1 cellular context compared by ENCODE assay signal in genomic region chr4:17595471-17596005, GRCh38.
A peak's percentile ranks its signal among the peaks of the same experiment; 100 is the strongest.
TF ChIP-seq lines count a peak whose summit lies in the region.

No MANE protein-coding gene starts in this region.

TF ChIP-seq in GM12878, 131 proteins besides CTCF, POLR2A, EP300 and RAD21 (continued from another document and continues in another):
- TF ChIP-seq ZBTB40 (IDR thresholded peaks at IDR 0.05; ENCODE audit: borderline replicate concordance) (no peak), GABPA (IDR thresholded peaks at IDR 0.05; ENCODE audit: low read depth) (no peak), FOXK2 (IDR thresholded peaks at IDR 0.05) (no peak), CREB1 (IDR thresholded peaks at IDR 0.05; ENCODE audit: low read depth) (no peak), RELB (IDR thresholded peaks at IDR 0.05; ENCODE audit: low read depth) (no peak), ATF3 (IDR thresholded peaks at IDR 0.05; ENCODE audit: borderline replicate concordance, extremely low read depth, low read depth, low read length) (no peak), PBX3 (IDR thresholded peaks at IDR 0.05; ENCODE audit: insufficient replicate concordance, low read depth, low read length) (peak; percentile 43), ZNF274 (IDR thresholded peaks at IDR 0.05; ENCODE audit: insufficient read depth, insufficient read length) (no peak), MXI1 (IDR thresholded peaks at IDR 0.05; ENCODE audit: low read depth, low read length) (peak; percentile 42; the same call in 1 of the 2 replicates), IKZF2 (IDR thresholded peaks at IDR 0.05) (peak; percentile 71 to 84), SUPT20H (IDR thresholded peaks at IDR 0.05; ENCODE audit: borderline replicate concordance, control insufficient read depth, low read depth, low read length) (no peak), EGR1 (IDR thresholded peaks at IDR 0.05; ENCODE audit: borderline replicate concordance in 1 of 2, low read depth in 2 of 2, low read length in 2 of 2) (no peak), STAT3 (IDR thresholded peaks at IDR 0.05; ENCODE audit: low read depth, low read length) (no peak), KDM1A (IDR thresholded peaks at IDR 0.05; ENCODE audit: borderline replicate concordance) (no peak), ZBED1 (IDR thresholded peaks at IDR 0.05; ENCODE audit: borderline replicate concordance) (no peak), USF1 (IDR thresholded peaks at IDR 0.05; ENCODE audit: borderline replicate concordance, extremely low read length, insufficient read depth, low read depth, low read length) (no peak), LARP7 (IDR thresholded peaks at IDR 0.05) (no peak), MLLT1 (IDR thresholded peaks at IDR 0.05) (0 out of 2 replicates have a peak, but pooled peaks have one; percentile 18), SP1 (IDR thresholded peaks at IDR 0.05; ENCODE audit: low read depth, low read length) (peak; percentile 16), NR2F1 (conservative IDR thresholded peaks at IDR 0.05) (peak; percentile 61), YBX1 (IDR thresholded peaks at IDR 0.05) (no peak), PAX8 (IDR thresholded peaks at IDR 0.05) (no peak), ATF7 (IDR thresholded peaks at IDR 0.05; ENCODE audit: low read depth) (peak; percentile 46; the same call in 1 of the 2 replicates), TARDBP (IDR thresholded peaks at IDR 0.05; ENCODE audit: borderline replicate concordance) (no peak), SPI1 (IDR thresholded peaks at IDR 0.05; ENCODE audit: borderline replicate concordance, insufficient read depth, low read depth, low read length) (peak; percentile 99), SREBF2 (IDR thresholded peaks at IDR 0.05; ENCODE audit: low read length) (no peak), E2F4 (IDR thresholded peaks at IDR 0.05; ENCODE audit: low read depth, low read length) (no peak), ZBTB4 (CRISPR knock-in tag; IDR thresholded peaks at IDR 0.05) (no peak), MYC (IDR thresholded peaks at IDR 0.05; ENCODE audit: insufficient read depth, insufficient read length, insufficient replicate concordance, low read length, severe bottlenecking) (no peak), POLR2AphosphoS5 (IDR thresholded peaks at IDR 0.05; ENCODE audit: low read length) (peak; percentile 47; the same call in 1 of the 2 replicates), TAF1 (IDR thresholded peaks at IDR 0.05; ENCODE audit: borderline replicate concordance, low read depth, low read length) (no peak), PML (IDR thresholded peaks at IDR 0.05; ENCODE audit: low read length) (no peak), CEBPZ (IDR thresholded peaks at IDR 0.05; ENCODE audit: low read depth, low read length) (no peak), KLF5 (IDR thresholded peaks at IDR 0.05; ENCODE audit: partially characterized antibody) (no peak), ZNF687 (IDR thresholded peaks at IDR 0.05) (peak; percentile 68; the same call in 1 of the 2 replicates)
